8 cellular contexts compared by ENCODE assay signal in the genomic region with DNA sequence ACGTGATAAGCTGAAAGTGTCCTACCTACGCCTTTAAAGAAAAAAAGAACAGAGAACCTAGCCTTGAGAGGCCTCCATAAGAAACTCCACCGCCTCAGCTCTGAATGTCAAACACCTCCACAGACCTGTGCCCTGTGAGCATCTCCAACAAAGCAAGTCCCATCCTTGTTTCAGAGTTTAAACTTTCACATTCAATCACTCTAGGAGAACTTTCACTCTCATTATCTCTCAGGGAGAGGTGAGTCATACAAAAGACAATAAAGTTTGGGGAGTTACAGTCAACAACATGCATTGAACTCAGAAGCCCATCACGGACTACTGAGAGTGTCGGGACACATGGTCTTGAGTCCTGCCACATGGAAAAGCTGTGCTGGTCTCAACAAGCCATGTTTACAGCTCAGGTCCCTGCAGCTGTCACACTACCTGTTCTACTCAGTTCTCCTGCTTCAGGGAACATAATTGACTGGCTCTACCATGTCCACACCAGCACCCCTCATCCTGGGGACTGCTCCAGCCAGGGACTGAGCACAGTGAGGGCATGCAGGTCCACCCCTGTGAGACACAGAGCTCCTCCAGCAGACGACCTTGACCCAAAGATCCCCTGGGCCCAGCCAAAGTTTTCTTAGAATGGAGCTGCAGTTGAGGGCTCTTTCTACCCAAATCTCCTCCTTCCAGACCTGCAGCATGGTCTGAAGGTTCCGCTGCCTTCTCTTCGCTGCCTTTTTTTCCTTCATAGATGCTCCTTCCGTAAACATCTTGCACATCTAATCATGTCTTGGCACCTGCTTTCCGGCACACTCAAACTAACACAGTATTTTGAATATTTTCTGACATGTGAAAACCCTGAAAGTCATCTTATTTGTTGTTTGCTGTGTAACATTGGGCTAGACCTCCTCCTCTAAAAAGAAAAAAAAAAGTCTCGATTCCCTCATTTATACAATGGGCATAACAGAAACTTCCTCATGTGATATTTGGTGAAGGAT.
DNase-seq lines count a peak whose midpoint lies in the region; ATAC-seq and TF ChIP-seq lines count a peak whose summit lies in the region.

No MANE protein-coding gene starts in this region.

- no peak overlapping the region for H3K4me3 ChIP-seq in fibroblast of mammary gland (ENCODE audit: control insufficient read depth, low read depth, low read length)

- DNase-seq in SW480 (ENCODE audit: low spot score), result peak; percentile 18
- DNase-seq in fibroblast of mammary gland (ENCODE audit: low read depth), result peak; percentile 84
- no peak for DNase-seq in cerebellar nuclear complex (lab: John Stamatoyannopoulos, UW)
- no peak for DNase-seq in NCI-H82 treated with DMSO at 0.1 percent for 48 hours (lab: John Stamatoyannopoulos, UW; ENCODE audit: unreplicated experiment)
- no peak for DNase-seq in inferior parietal cortex (ENCODE audit: extremely low spot score)
- DNase-seq in NCI-H510A treated with DMSO at 0.1 percent for 48 hours (lab: John Stamatoyannopoulos, UW), result no peak

- ATAC-seq in GM19025 (IDR thresholded peaks at IDR 0.05; ENCODE audit: low read depth, unreplicated experiment) (peak; percentile 44), HG02943 (IDR thresholded peaks at IDR 0.05; ENCODE audit: low read depth, unreplicated experiment) (peak; percentile 42)

- TF ChIP-seq CTCF in fibroblast of mammary gland (conservative IDR thresholded peaks at IDR 0.05; ENCODE audit: control insufficient read depth, insufficient read depth, low read depth, low read length), result no peak

Comparison
In these comparisons a context has a peak if more than half of its experiments do, and no peak if none do; other contexts are left out.
1. DNase-seq: peak in SW480 (single experiment) and fibroblast of mammary gland (single experiment); none in cerebellar nuclear complex (0 of 2), NCI-H82 treated with DMSO at 0.1 percent for 48 hours (single experiment), inferior parietal cortex (single experiment) and NCI-H510A treated with DMSO at 0.1 percent for 48 hours (single experiment).